In the genomic region with DNA sequence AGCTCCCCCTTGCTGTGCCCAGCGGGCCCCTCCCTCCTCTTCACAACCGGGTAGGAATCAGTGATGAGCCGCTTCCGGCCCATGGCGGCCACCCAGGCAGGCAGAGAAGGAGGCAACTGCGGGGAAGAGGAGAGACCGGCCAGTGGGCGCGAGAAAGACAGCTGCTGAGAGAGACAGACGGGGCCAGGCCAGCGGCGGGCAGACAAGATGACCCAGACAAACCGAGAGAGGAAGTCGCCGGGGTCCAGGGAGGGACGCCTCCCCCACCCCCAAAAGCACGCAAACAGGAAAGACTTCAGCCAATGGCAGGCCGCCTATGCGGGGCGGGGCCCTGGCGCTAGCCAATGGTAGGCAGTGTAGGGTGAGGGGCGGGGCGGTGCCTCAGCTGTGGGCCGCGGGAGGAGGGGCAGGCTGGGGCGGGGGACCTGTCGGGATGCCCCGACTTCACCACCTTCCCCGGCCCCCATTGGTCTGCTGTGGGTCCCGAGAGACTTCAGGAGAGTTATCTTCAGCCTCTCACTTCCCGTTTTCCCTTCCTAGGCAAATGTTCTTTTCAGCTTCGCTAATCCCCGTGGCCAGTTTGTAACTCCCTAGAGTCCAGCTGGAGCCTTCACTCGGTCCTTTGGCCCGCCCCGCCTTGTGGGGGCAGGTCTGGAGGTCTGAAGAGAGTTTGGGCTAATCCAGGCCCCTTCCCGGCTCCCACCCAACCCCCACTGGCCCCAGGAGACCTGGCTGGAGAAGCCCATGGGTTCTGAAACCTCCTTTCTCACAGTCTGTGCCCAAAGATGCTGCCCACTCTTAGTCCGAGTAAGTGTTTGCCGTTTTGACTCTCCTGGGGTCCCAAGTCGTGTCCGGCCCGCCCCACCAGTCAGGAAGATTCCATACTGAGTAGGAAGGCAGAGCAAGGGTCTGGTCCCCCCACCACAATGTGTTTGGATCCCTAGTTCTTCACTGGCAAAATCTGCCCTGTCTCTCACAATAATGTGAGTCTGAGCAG, we compare ENCODE assay signal across 8 cellular contexts. TPM values are rescaled to one million over a fixed set of nuclear protein-coding genes. Genes with fewer than 3 reads are reported as not detected.
DNase-seq lines count a peak whose midpoint lies in the region; ATAC-seq and TF ChIP-seq lines count a peak whose summit lies in the region.

Gene POLD4 (minus strand): TSS at position 230 of the 997 bp plus-strand sequence. CDS start 147 bp downstream, at position 83.

- peaks cover 36% of the 10 kb centered on the region for H3K4me1 ChIP-seq in MM.1S (ENCODE audit: low read length)

- H3F3A ChIP-seq in MM.1S (ENCODE audit: insufficient read depth, low read length) (peaks cover 26% of the 10 kb centered on the region), neural cell (ENCODE audit: insufficient read depth, low read length, poor library complexity, severe bottlenecking) (no peaks in the 10 kb centered on the region)

- H3K36me3 ChIP-seq in MM.1S (replicated peaks; ENCODE audit: insufficient read depth, low read length) (no peaks in the 10 kb centered on the region), neural cell (ENCODE audit: insufficient read depth, low read length) (no peaks in the 10 kb centered on the region)

- peaks cover 8% of the 10 kb centered on the region; the same call in 1 of the 2 replicates for H3K79me2 ChIP-seq in MM.1S (ENCODE audit: low read length)
- H3K79me2 ChIP-seq in neural cell (replicated peaks; ENCODE audit: insufficient read depth, low read length) = no peaks in the 10 kb centered on the region

- peak within 1 kb of the TSS; percentile 98 for H3K4me2 ChIP-seq in MM.1S (ENCODE audit: low read depth, low read length)
- peak within 1 kb of the TSS; percentile 80 for H3K4me2 ChIP-seq in neural cell (ENCODE audit: low read length)

- peak within 1 kb of the TSS; percentile 91 for H3K4me3 ChIP-seq in MM.1S (ENCODE audit: low read length)
- peak within 1 kb of the TSS; percentile 93 for H3K4me3 ChIP-seq in neural cell (ENCODE audit: low read length)

- no peaks in the 10 kb centered on the region for H3K27me3 ChIP-seq in MM.1S (replicated peaks; ENCODE audit: insufficient read depth, low read length)
- no peaks in the 10 kb centered on the region for H3K27me3 ChIP-seq in neural cell (ENCODE audit: insufficient read depth, low read depth, low read length)

- peak within 1 kb of the TSS; percentile 90 for H3K9ac ChIP-seq in MM.1S (ENCODE audit: low read length)
- H3K9ac ChIP-seq in neural cell (ENCODE audit: low read length) = peak within 1 kb of the TSS; percentile 83

- H3K27ac Mint-ChIP-seq in stimulated activated naive CD8-positive, alpha-beta T cell treated with anti-CD3 and anti-CD28 coated beads, Interleukin-15, amount 100 ng/mL, for 72 hours = peak within 1 kb of the TSS; percentile 93 to 99

- TF ChIP-seq RAD21 in neural cell (conservative IDR thresholded peaks at IDR 0.05) = no peak

- DNase-seq in G401 (ENCODE audit: low spot score) = peak; percentile 96
- DNase-seq in HCEC 1CT = peak; percentile 94
- peak; percentile 96 for DNase-seq in MM.1S
- DNase-seq in SHP77 treated with DMSO at 0.1 percent for 48 hours (lab: John Stamatoyannopoulos, UW) = peak; percentile 96
- peak; percentile 99 for DNase-seq in activated effector memory CD4-positive, alpha-beta T cell treated with anti-CD3 and anti-CD28 coated beads, Interleukin-2, amount 50 U/mL, for 16 hours
- DNase-seq in fibroblast of the conjunctiva (ENCODE audit: low read depth) = peak; percentile 91
- peak; percentile 90 to 95 for DNase-seq in stimulated activated naive CD8-positive, alpha-beta T cell treated with anti-CD3 and anti-CD28 coated beads, Interleukin-15, amount 100 ng/mL, for 72 hours

- no peak for TF ChIP-seq CTCF in MM.1S (IDR thresholded peaks at IDR 0.05; ENCODE audit: low read length)
- TF ChIP-seq CTCF in neural cell (IDR thresholded peaks at IDR 0.05; ENCODE audit: poor library complexity, severe bottlenecking) = no peak

- no peaks in the 10 kb centered on the region for H3K9me3 Mint-ChIP-seq in stimulated activated naive CD8-positive, alpha-beta T cell treated with anti-CD3 and anti-CD28 coated beads, Interleukin-15, amount 100 ng/mL, for 72 hours

- H2AFZ ChIP-seq in MM.1S (ENCODE audit: low read length) (peak within 1 kb of the TSS; percentile 83), neural cell (ENCODE audit: low read depth, low read length) (peak within 1 kb of the TSS; percentile 91)

- H3K9me3 ChIP-seq in MM.1S (replicated peaks; ENCODE audit: insufficient read depth, low read length) (no peaks in the 10 kb centered on the region), neural cell (ENCODE audit: low read length) (no peaks in the 10 kb centered on the region)

- peak within 1 kb of the TSS; percentile 86 to 97 for H3K4me3 Mint-ChIP-seq in stimulated activated naive CD8-positive, alpha-beta T cell treated with anti-CD3 and anti-CD28 coated beads, Interleukin-15, amount 100 ng/mL, for 72 hours

- peak within 1 kb of the TSS; percentile 99 for H3K27ac ChIP-seq in MM.1S (ENCODE audit: low read length)
- peak within 1 kb of the TSS; percentile 74 for H3K27ac ChIP-seq in neural cell (ENCODE audit: low read length)

- TF ChIP-seq EP300 in neural cell (conservative IDR thresholded peaks at IDR 0.05; ENCODE audit: poor library complexity, severe bottlenecking) = no peak

- no peaks in the 10 kb centered on the region for H4K20me1 ChIP-seq in MM.1S (ENCODE audit: insufficient read depth, low read length)
- H4K20me1 ChIP-seq in neural cell (ENCODE audit: insufficient read depth) = no peaks in the 10 kb centered on the region

- ATAC-seq in stimulated activated naive CD8-positive, alpha-beta T cell treated with anti-CD3 and anti-CD28 coated beads, Interleukin-15, amount 100 ng/mL, for 72 hours = peak; percentile 94

- peaks cover 69% of the 10 kb centered on the region for H3K4me1 Mint-ChIP-seq in stimulated activated naive CD8-positive, alpha-beta T cell treated with anti-CD3 and anti-CD28 coated beads, Interleukin-15, amount 100 ng/mL, for 72 hours

- no peaks in the 10 kb centered on the region for H3K27me3 Mint-ChIP-seq in stimulated activated naive CD8-positive, alpha-beta T cell treated with anti-CD3 and anti-CD28 coated beads, Interleukin-15, amount 100 ng/mL, for 72 hours

- no peaks in the 10 kb centered on the region for H3K9me2 ChIP-seq in MM.1S (replicated peaks; ENCODE audit: insufficient read depth, low read length)
- no peaks in the 10 kb centered on the region for H3K9me2 ChIP-seq in neural cell (ENCODE audit: insufficient read depth, low read length)

- in situ Hi-C loops in G401 (cut with HindIII; ENCODE audit: low sequenced_read_pairs) = no loop called here

TF ChIP-seq in neural cell, 6 proteins besides CTCF, POLR2A, EP300 and RAD21:
- TF ChIP-seq, protein P1, sequence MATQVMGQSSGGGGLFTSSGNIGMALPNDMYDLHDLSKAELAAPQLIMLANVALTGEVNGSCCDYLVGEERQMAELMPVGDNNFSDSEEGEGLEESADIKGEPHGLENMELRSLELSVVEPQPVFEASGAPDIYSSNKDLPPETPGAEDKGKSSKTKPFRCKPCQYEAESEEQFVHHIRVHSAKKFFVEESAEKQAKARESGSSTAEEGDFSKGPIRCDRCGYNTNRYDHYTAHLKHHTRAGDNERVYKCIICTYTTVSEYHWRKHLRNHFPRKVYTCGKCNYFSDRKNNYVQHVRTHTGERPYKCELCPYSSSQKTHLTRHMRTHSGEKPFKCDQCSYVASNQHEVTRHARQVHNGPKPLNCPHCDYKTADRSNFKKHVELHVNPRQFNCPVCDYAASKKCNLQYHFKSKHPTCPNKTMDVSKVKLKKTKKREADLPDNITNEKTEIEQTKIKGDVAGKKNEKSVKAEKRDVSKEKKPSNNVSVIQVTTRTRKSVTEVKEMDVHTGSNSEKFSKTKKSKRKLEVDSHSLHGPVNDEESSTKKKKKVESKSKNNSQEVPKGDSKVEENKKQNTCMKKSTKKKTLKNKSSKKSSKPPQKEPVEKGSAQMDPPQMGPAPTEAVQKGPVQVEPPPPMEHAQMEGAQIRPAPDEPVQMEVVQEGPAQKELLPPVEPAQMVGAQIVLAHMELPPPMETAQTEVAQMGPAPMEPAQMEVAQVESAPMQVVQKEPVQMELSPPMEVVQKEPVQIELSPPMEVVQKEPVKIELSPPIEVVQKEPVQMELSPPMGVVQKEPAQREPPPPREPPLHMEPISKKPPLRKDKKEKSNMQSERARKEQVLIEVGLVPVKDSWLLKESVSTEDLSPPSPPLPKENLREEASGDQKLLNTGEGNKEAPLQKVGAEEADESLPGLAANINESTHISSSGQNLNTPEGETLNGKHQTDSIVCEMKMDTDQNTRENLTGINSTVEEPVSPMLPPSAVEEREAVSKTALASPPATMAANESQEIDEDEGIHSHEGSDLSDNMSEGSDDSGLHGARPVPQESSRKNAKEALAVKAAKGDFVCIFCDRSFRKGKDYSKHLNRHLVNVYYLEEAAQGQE (IDR thresholded peaks at IDR 0.05; ENCODE audit: borderline replicate concordance) = peak; percentile 35
- no peak for TF ChIP-seq SMC3 (conservative IDR thresholded peaks at IDR 0.05; ENCODE audit: poor library complexity)
- TF ChIP-seq MXI1 (conservative IDR thresholded peaks at IDR 0.05; ENCODE audit: poor library complexity, severe bottlenecking) = peak; percentile 43
- TF ChIP-seq POLR2AphosphoS5 (IDR thresholded peaks at IDR 0.05) = peak; percentile 70

RNA-seq across cellular contexts. Expression of gene POLD4, which starts in this region (rescaled TPM):
- total RNA-seq in G401 (2014; rRNA removed; shearing (Covaris generic)) = 15.2 and 19.4 TPM in 2 replicates
- polyA plus RNA-seq in neural cell = 6.0 and 6.8 TPM in 2 replicates
- 2.5 and 6.1 TPM in 2 replicates for polyA minus RNA-seq in neural cell

Comparison
In these comparisons a context has a peak if more than half of its experiments do, and no peak if none do; other contexts are left out.
1. Peak in every context shown above with its lines: DNase-seq, ATAC-seq, H3K4me3 ChIP-seq and H3K27ac ChIP-seq.